ENCODE assay signal across 8 cellular contexts in genomic region chr15:43776718-43777292, GRCh38. TPM values are rescaled to one million over a fixed set of nuclear protein-coding genes. Genes with fewer than 3 reads are reported as not detected.
DNase-seq lines count a peak whose midpoint lies in the region; ATAC-seq and TF ChIP-seq lines count a peak whose summit lies in the region.

A gene with protein sequence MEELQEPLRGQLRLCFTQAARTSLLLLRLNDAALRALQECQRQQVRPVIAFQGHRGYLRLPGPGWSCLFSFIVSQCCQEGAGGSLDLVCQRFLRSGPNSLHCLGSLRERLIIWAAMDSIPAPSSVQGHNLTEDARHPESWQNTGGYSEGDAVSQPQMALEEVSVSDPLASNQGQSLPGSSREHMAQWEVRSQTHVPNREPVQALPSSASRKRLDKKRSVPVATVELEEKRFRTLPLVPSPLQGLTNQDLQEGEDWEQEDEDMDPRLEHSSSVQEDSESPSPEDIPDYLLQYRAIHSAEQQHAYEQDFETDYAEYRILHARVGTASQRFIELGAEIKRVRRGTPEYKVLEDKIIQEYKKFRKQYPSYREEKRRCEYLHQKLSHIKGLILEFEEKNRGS (minus strand): TSS chr15:43776966. CDS start chr15:43776901, 65 bp downstream.

- peak within 1 kb of the TSS; percentile 89 for H3K27ac ChIP-seq in C4-2B

- no peaks in the 10 kb centered on the region for H3K27me3 Mint-ChIP-seq in naive B cell

- peak; percentile 33 for ATAC-seq in GM19397 (IDR thresholded peaks at IDR 0.05; ENCODE audit: unreplicated experiment)
- peak; percentile 17 for ATAC-seq in HG03565 (IDR thresholded peaks at IDR 0.05; ENCODE audit: unreplicated experiment)
- peak; percentile 65 to 70 for ATAC-seq in naive B cell (ENCODE audit: low read depth in 2 of 2)

- no peak for TF ChIP-seq CTCF in C4-2B (conservative IDR thresholded peaks at IDR 0.05)

- peaks cover 26 to 52% (median 43%) of the 10 kb centered on the region in 3 donors for H3K4me1 Mint-ChIP-seq in naive B cell

- TF ChIP-seq POLR2A in erythroblast (IDR thresholded peaks at IDR 0.05; ENCODE audit: low read length) = no peak

- DNase-seq in NOMO-1 treated with DMSO at 0.1 percent for 48 hours (lab: John Stamatoyannopoulos, UW; ENCODE audit: unreplicated experiment) = peak; percentile 74
- DNase-seq in activated T-cell treated with anti-CD3 and anti-CD28 coated beads for 48 hours (ENCODE audit: low read depth) = peak; percentile 76
- peak; percentile 86 to 89 for DNase-seq in erythroblast (lab: John Stamatoyannopoulos, UW)
- peak; percentile 79 for DNase-seq in naive B cell
- peak; percentile 69 to 86 (median 80) for DNase-seq in stimulated activated naive CD4-positive, alpha-beta T cell (lab: John Stamatoyannopoulos, UW)

- H3K36me3 Mint-ChIP-seq in naive B cell = no peaks in the 10 kb centered on the region

- no peaks in the 10 kb centered on the region for H3K9me3 Mint-ChIP-seq in naive B cell

- H3K4me3 Mint-ChIP-seq in naive B cell = peak within 1 kb of the TSS; percentile 91 to 98 (median 97)

- peak within 1 kb of the TSS; percentile 95 to 99 (median 98) for H3K27ac Mint-ChIP-seq in naive B cell

RNA-seq across cellular contexts. Expression of the gene that starts here (rescaled TPM):
- 10 to 100 TPM; 23.1 to 42.3 (median 36.2) TPM for polyA plus RNA-seq in naive B cell (ENCODE audit: low read depth in 6 of 6)

Comparison
In these comparisons a context has a peak if more than half of its experiments do, and no peak if none do; other contexts are left out.
1. Peak in every context shown above with its lines: DNase-seq, ATAC-seq and H3K27ac ChIP-seq.
2. ATAC-seq: peak in every context shown above with its lines; median percentile 68 in naive B cell; 33 in GM19397; 17 in HG03565.